ENCODE assay signal across 8 cellular contexts in the genomic region with DNA sequence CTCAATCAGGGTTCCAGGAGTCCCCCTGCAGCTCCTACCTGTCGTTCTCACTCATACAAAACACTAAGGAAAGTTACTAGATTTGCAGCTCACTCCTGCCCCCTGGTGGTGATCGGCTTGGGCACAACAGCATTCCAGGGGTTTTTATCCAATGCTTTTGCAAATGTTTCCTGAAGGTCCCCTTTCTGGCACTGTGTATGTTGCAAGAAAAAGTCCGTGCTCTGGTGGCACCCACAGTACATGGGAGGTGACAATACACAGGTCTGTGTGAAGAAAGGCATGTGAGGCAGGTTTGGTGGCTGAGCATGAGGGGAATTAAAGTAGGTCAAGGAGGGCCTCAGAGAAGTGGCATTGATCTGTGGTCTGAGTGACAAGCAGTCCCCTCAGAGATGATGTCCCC.
DNase-seq lines count a peak whose midpoint lies in the region; FAIRE-seq and TF ChIP-seq lines count a peak whose summit lies in the region.

No MANE protein-coding gene starts in this region.

- DNase-seq in SIG-M5 treated with dmso at 0.1 percent for 504 hours (lab: John Stamatoyannopoulos, UW; ENCODE audit: unreplicated experiment) (peak; percentile 41), SIG-M5 (lab: John Stamatoyannopoulos, UW) (no peak), NCI-H2196 (lab: John Stamatoyannopoulos, UW; ENCODE audit: unreplicated experiment) (peak; percentile 82), T47D (ENCODE audit: low read depth in 1 of 2, low spot score in 1 of 2) (peak; percentile 47 to 82), GM19238 (ENCODE audit: insufficient read length, low spot score) (no peak)
- DNase-seq in stimulated activated CD4-positive, alpha-beta T cell treated with anti-CD3 and anti-CD28 coated beads, Interleukin-1b, Interleukin-23, amount 100 ng/mL, for 4 hours (ENCODE audit: low read depth in 2 of 2) = peak; percentile 86 to 87

- in situ Hi-C loops in T47D (cut with HindIII; ENCODE audit: low pct_unique_long_range_greater_than_20kb, low sequenced_read_pairs) = no loop called here

- H3K27ac ChIP-seq in VCaP = no peak overlapping the region

- FAIRE-seq in islet of Langerhans (lab: Jason Lieb, UNC) = peak; percentile 89

- TF ChIP-seq CTCF in VCaP (conservative IDR thresholded peaks at IDR 0.05) = peak; percentile 82

Comparison
In these comparisons a context has a peak if more than half of its experiments do, and no peak if none do; other contexts are left out.
1. DNase-seq: peak in SIG-M5 treated with dmso at 0.1 percent for 504 hours (single experiment), NCI-H2196 (single experiment), T47D (2 of 2) and stimulated activated CD4-positive, alpha-beta T cell treated with anti-CD3 and anti-CD28 coated beads, Interleukin-1b, Interleukin-23, amount 100 ng/mL, for 4 hours (2 of 2); none in SIG-M5 (single experiment) and GM19238 (single experiment).